In the genomic region with DNA sequence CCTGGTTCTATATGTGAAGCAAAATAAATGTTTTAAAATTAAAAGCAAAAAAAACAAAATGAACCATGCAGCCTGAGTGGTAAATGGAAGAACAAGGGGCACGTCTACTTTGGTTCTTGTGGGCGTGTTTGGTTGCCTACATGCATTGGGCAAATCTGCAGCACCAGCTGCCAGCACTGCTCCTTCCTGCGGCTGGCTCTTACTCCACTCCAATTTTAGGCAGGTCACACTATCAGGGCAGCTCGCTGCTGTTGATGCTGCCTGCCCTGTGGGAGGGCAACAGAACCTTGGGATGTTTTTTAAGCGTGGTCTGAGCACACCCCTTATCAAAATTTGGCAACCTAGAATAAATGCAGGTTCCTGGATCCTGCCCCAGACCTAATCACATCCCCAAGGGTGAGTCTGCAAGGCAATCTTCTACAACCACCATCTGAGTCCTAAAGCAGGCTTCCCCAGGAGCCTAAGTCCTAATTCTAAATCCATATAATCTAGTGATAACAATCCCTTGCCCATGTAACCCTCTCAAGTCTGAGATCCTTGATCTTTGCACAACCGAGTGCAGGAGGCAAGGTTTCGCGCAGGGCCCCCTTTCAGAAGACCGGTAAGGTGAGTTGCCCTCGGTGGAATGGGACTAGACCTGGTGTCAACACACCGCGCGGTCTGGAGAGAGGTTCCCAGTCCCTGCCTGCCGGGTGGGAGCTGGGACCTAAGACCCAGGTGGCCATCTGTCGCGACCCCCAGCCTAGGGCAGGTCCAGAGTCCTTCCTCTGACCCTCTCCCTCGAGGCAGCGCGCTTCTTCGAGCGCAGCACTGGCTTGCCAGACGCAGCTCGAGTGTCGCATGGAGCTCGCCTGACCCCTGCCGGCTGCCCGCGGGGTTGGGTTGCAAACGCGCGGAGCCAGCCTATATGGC, we compare ENCODE assay signal across 8 cellular contexts. TPM values are rescaled to one million over a fixed set of nuclear protein-coding genes. Genes with fewer than 3 reads are reported as not detected.
DNase-seq lines count a peak whose midpoint lies in the region; TF ChIP-seq lines count a peak whose summit lies in the region.

No MANE protein-coding gene starts in this region.

- peak; percentile 89 for DNase-seq in BE2C
- DNase-seq in GM19238 (ENCODE audit: insufficient read length, low spot score), result peak; percentile 87
- peak; percentile 48 for DNase-seq in LHCN-M2 (ENCODE audit: low read depth)
- peak; percentile 50 for DNase-seq in T-helper 22 cell (ENCODE audit: low read depth)
- peak in 51 of 56 donors; percentile 14 to 84 (median 53) for DNase-seq in amygdala (lab: John Stamatoyannopoulos, UW)
- peak; percentile 83 for DNase-seq in hepatocyte (ENCODE audit: low spot score)
- DNase-seq in OCI-M2 (lab: John Stamatoyannopoulos, UW; ENCODE audit: unreplicated experiment), result no peak

- no peak overlapping the region for H3K27ac ChIP-seq in hepatocyte
- H3K27ac ChIP-seq in skeletal muscle tissue (ENCODE audit: low read depth, low read length), result peak overlapping the region; percentile 66

- H3K9me3 ChIP-seq in BE2C (no peaks in the 10 kb centered on the region), hepatocyte (ENCODE audit: low read depth) (no peaks in the 10 kb centered on the region), skeletal muscle tissue (ENCODE audit: control insufficient read depth in 3 of 3, low read length in 3 of 3) (no peaks in the 10 kb centered on the region)

- H3K4me1 ChIP-seq in BE2C, result peaks cover 19% of the 10 kb centered on the region
- peaks cover 5% of the 10 kb centered on the region for H3K4me1 ChIP-seq in hepatocyte (ENCODE audit: insufficient read depth)
- H3K4me1 ChIP-seq in skeletal muscle tissue (ENCODE audit: control insufficient read depth in 3 of 3, insufficient read depth in 3 of 3, low read length in 3 of 3), result peaks cover 20 to 27% (median 21%) of the 10 kb centered on the region in 3 donors

- H2AFZ ChIP-seq in hepatocyte, result no peak overlapping the region

- H3K36me3 ChIP-seq in BE2C, result peaks cover 10% of the 10 kb centered on the region
- H3K36me3 ChIP-seq in hepatocyte (replicated peaks; ENCODE audit: insufficient read depth, low read depth), result no peaks in the 10 kb centered on the region
- H3K36me3 ChIP-seq in skeletal muscle tissue (ENCODE audit: control insufficient read depth in 3 of 3, insufficient read depth in 3 of 3, low read length in 3 of 3), result peaks cover 9 to 16% (median 14%) of the 10 kb centered on the region in 3 donors

- no peaks in the 10 kb centered on the region for H4K20me1 ChIP-seq in hepatocyte (ENCODE audit: insufficient read depth, poor library complexity, severe bottlenecking)

- H3K9me2 ChIP-seq in hepatocyte (replicated peaks; ENCODE audit: insufficient read depth), result no peaks in the 10 kb centered on the region

- no peaks in the 10 kb centered on the region for H3K79me2 ChIP-seq in hepatocyte

- peak overlapping the region; percentile 37 for H3K4me3 ChIP-seq in BE2C (ENCODE audit: low read depth, low read length)
- no peak overlapping the region for H3K4me3 ChIP-seq in hepatocyte
- H3K4me3 ChIP-seq in skeletal muscle tissue (ENCODE audit: low read length in 3 of 3), result peak overlapping the region; percentile 22 to 43 (median 22)

- H3K27me3 ChIP-seq in BE2C (no peaks in the 10 kb centered on the region), hepatocyte (no peaks in the 10 kb centered on the region), skeletal muscle tissue (ENCODE audit: control insufficient read depth in 3 of 3, insufficient read depth in 3 of 3, low read length in 3 of 3) (no peaks in the 10 kb centered on the region)

- 13% methylated on average over 31 of the region's 31 CpGs for WGBS in hepatocyte (ENCODE audit: low lambda C conversion rate, missing lambda C conversion rate)

- H3K4me2 ChIP-seq in hepatocyte, result peak overlapping the region; percentile 70

- TF ChIP-seq CTCF in BE2C (IDR thresholded peaks at IDR 0.05; ENCODE audit: low read depth, low read length) (peak; percentile 92), hepatocyte (IDR thresholded peaks at IDR 0.05; ENCODE audit: poor library complexity) (peak; percentile 92)

- peak overlapping the region in 1 of 3 donors; percentile 57 for H3K9ac ChIP-seq in skeletal muscle tissue (ENCODE audit: low read depth in 1 of 3, low read length in 3 of 3)

RNA-seq across cellular contexts. Expression of a gene that starts 15.9 kb away (rescaled TPM):
- 71.8 TPM for polyA plus RNA-seq in BE2C (2012; ENCODE audit: insufficient read depth, insufficient read length, low read depth)
- total RNA-seq in LHCN-M2 (2014; rRNA removed), result 26.2 and 32.3 TPM in 2 replicates
- 37.4 TPM for polyA plus RNA-seq in LHCN-M2 (2012)
- 27.1 and 31.5 TPM in 2 replicates for total RNA-seq in hepatocyte
- 56.6 and 71.6 TPM in 2 replicates for polyA plus RNA-seq in hepatocyte
- 33.4 TPM for total RNA-seq in skeletal muscle tissue

RNA-seq across cellular contexts. Expression of a gene that starts 19.3 kb away (rescaled TPM):
- 50.6 TPM for polyA plus RNA-seq in BE2C (2012; ENCODE audit: insufficient read depth, insufficient read length, low read depth)
- total RNA-seq in LHCN-M2 (2014; rRNA removed) (8.3 TPM in 2 replicates), hepatocyte (10.6 and 17.2 TPM in 2 replicates), skeletal muscle tissue (9.4 TPM)
- polyA plus RNA-seq in LHCN-M2 (2012), result 9.4 TPM
- polyA plus RNA-seq in hepatocyte, result 12.3 and 13.9 TPM in 2 replicates

RNA-seq across cellular contexts. Expression of a gene that starts 39.0 kb away (rescaled TPM):
- polyA plus RNA-seq in BE2C (2012; ENCODE audit: insufficient read depth, insufficient read length, low read depth), result 10.4 TPM
- total RNA-seq in LHCN-M2 (2014; rRNA removed), result 121 and 125 TPM in 2 replicates
- 38.0 TPM for polyA plus RNA-seq in LHCN-M2 (2012)
- total RNA-seq in hepatocyte, result 22.9 and 24.0 TPM in 2 replicates
- polyA plus RNA-seq in hepatocyte, result 14.0 and 14.9 TPM in 2 replicates
- 15.7 TPM for total RNA-seq in skeletal muscle tissue

RNA-seq across cellular contexts. Expression of a gene that starts 49.3 kb away (rescaled TPM):
- polyA plus RNA-seq in BE2C (2012; ENCODE audit: insufficient read depth, insufficient read length, low read depth), result 41.6 TPM
- total RNA-seq in LHCN-M2 (2014; rRNA removed), result 27.9 and 30.1 TPM in 2 replicates
- polyA plus RNA-seq in LHCN-M2 (2012), result 26.7 TPM
- 15.2 and 16.6 TPM in 2 replicates for total RNA-seq in hepatocyte
- 15.7 and 16.8 TPM in 2 replicates for polyA plus RNA-seq in hepatocyte
- total RNA-seq in skeletal muscle tissue, result 6.8 TPM
